ENCODE assay signal across 16 cellular contexts in the genomic region with DNA sequence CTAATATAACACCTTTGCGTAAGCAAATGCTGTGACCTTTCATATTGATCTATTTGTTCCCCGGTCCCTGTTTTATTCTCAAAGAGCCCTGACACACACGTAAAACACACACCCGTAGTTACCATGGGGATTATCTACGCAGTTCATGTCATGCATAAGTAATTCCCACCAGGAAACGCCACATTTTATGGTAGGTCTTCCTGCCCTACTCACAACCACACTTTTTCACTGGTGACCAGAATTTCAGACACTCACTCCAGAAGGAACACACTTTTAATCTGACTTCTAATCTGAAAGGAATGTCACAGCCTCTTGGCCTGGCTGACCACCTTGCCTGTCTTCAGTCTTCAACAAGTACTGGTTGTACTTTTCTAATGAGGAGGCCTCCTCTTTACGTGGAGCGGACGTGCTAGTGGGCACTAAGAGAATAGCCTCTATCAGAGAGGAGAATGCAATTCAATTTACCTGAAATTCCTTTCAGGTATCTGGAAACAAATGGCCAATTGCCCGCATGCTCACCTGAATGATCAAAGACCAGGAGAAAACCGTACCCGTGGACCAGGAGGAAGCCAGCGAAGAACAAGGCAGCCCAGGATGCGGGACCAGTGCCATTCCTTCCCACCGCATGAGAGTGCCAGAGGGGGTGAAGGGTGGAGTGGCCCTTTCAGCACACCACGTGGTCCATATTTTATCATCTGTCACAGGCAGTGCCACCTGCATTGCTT. TPM values are rescaled to one million over a fixed set of nuclear protein-coding genes. Genes with fewer than 3 reads are reported as not detected.
DNase-seq lines count a peak whose midpoint lies in the region; ATAC-seq, FAIRE-seq and TF ChIP-seq lines count a peak whose summit lies in the region.
"Had no signal": no experiment of that assay in that cellular context is flagged by ENCODE, and none has a peak within 500 bp of the region (broad histone marks: within the 10 kb centered on the region; RNA-seq: fewer than 3 reads in every experiment).

No MANE protein-coding gene starts in this region.

- H3K4me1 ChIP-seq in endothelial cell of umbilical vein (ENCODE audit: control insufficient read depth, extremely low read depth, insufficient read depth, low read length) (peaks cover 46% of the 10 kb centered on the region), MM.1S (ENCODE audit: low read length) (no peaks in the 10 kb centered on the region)

- FAIRE-seq in endothelial cell of umbilical vein (lab: Jason Lieb, UNC), result peak; percentile 87
- FAIRE-seq: G401.6 had no signal

- H3K9me3 Mint-ChIP-seq in nephron progenitor cell, result no peaks in the 10 kb centered on the region
- H3K9me3 Mint-ChIP-seq: nephron had no signal

- no peaks in the 10 kb centered on the region for H4K20me1 ChIP-seq in endothelial cell of umbilical vein (replicated peaks; ENCODE audit: control insufficient read depth, extremely low read depth, insufficient read depth, low read length)
- H4K20me1 ChIP-seq in MM.1S (ENCODE audit: insufficient read depth, low read length), result no peaks in the 10 kb centered on the region

- H3K27ac Mint-ChIP-seq in nephron progenitor cell, result peak overlapping the region; percentile 64

- H3K4me2 ChIP-seq in endothelial cell of umbilical vein (ENCODE audit: insufficient read depth, low read length) (peak overlapping the region; percentile 59), MM.1S (ENCODE audit: low read depth, low read length) (no peak overlapping the region)

- DNase-seq in CMK (ENCODE audit: low read depth) (peak; percentile 14), NCI-H526 (lab: John Stamatoyannopoulos, UW) (peak; percentile 78 to 85), endothelial cell of umbilical vein (ENCODE audit: low read depth, low spot score) (peak; percentile 92), nephron progenitor cell (no peak), RWPE1 (ENCODE audit: low spot score) (no peak), MM.1S (no peak), NCI-H2171 treated with DMSO at 0.1 percent for 48 hours (lab: John Stamatoyannopoulos, UW) (no peak)
- DNase-seq: anterior cingulate cortex; NCI-H446 treated with DMSO at 0.1 percent for 48 hours; stimulated activated CD4-positive, alpha-beta T cell treated with anti-CD3 and anti-CD28 coated beads, Interleukin-15, amount 100 ng/mL, for 24 hours; stimulated activated CD8-positive, alpha-beta memory T cell treated with anti-CD3 and anti-CD28 coated beads, Interleukin-4, amount 100 ng/mL, for 48 hours; WERI-Rb-1 had no signal

- intact Hi-C loops in endothelial cell of umbilical vein (cut with micrococcal nuclease), result loop anchor here (1.0 kb wide), 2 partner anchors 26 to 46 kb away; a partner anchor contains a TSS

- H2AFZ ChIP-seq in endothelial cell of umbilical vein (ENCODE audit: low read depth, low read length) (no peak overlapping the region), MM.1S (ENCODE audit: low read length) (no peak overlapping the region)

- no peak overlapping the region for H3K4me3 Mint-ChIP-seq in nephron progenitor cell
- H3K4me3 Mint-ChIP-seq: nephron had no signal

- H3K4me1 Mint-ChIP-seq in nephron progenitor cell, result peaks cover 29% of the 10 kb centered on the region

- no peaks in the 10 kb centered on the region for H3K9me1 ChIP-seq in endothelial cell of umbilical vein (replicated peaks; ENCODE audit: control insufficient read depth, extremely low read depth, insufficient read depth, low read length)

- BruUV-seq in endothelial cell of umbilical vein (replicated peaks; lab: Mats Ljungman, UMichigan), result TSS peak; percentile 71

- TF ChIP-seq POLR2A in endothelial cell of umbilical vein (IDR thresholded peaks at IDR 0.05; ENCODE audit: low read depth, low read length), result no peak

- H3K27ac ChIP-seq in endothelial cell of umbilical vein (ENCODE audit: insufficient read depth, low read depth, low read length) (peak overlapping the region; percentile 99), RWPE1 (no peak overlapping the region), MM.1S (ENCODE audit: low read length) (no peak overlapping the region)
- H3K27ac ChIP-seq: vagina, WERI-Rb-1 had no signal

- H3K27me3 ChIP-seq in endothelial cell of umbilical vein (ENCODE audit: control insufficient read depth in 2 of 2, insufficient read depth in 2 of 2, low read length in 2 of 2), result no peaks in the 10 kb centered on the region
- no peaks in the 10 kb centered on the region for H3K27me3 ChIP-seq in MM.1S (replicated peaks; ENCODE audit: insufficient read depth, low read length)
- H3K27me3 ChIP-seq: vagina had no signal

- H3K9ac ChIP-seq in endothelial cell of umbilical vein (replicated peaks; ENCODE audit: extremely low read depth, insufficient read depth, low read length) (peak overlapping the region; percentile 82), MM.1S (ENCODE audit: low read length) (no peak overlapping the region)

- H3F3A ChIP-seq in MM.1S (ENCODE audit: insufficient read depth, low read length), result no peaks in the 10 kb centered on the region

- CTCF ChIA-PET in endothelial cell of umbilical vein (lab: Charles Lee), result interaction anchor here (0.7 to 2.1 kb wide), 3 partner anchors 15 to 165 kb away, joined by 3 to 5 read pairs (median 3); no protein-coding TSS in a partner anchor
- CTCF ChIA-PET in RWPE1 (lab: Yijun Ruan, JAX), result no interaction called here

- peaks cover 0 to 2% of the 10 kb centered on the region in 2 experiments for H3K36me3 ChIP-seq in endothelial cell of umbilical vein (ENCODE audit: control insufficient read depth in 2 of 2, extremely low read depth in 1 of 2, insufficient read depth in 2 of 2, low read length in 2 of 2)
- H3K36me3 ChIP-seq in MM.1S (replicated peaks; ENCODE audit: insufficient read depth, low read length), result no peaks in the 10 kb centered on the region
- H3K36me3 ChIP-seq: WERI-Rb-1 had no signal

- H3K79me2 ChIP-seq in endothelial cell of umbilical vein (ENCODE audit: control insufficient read depth, insufficient read depth, low read length) (peaks cover 81% of the 10 kb centered on the region), MM.1S (ENCODE audit: low read length) (peaks cover 56% of the 10 kb centered on the region)

- H3K27me3 Mint-ChIP-seq in nephron progenitor cell (ENCODE audit: low read depth, poor library complexity), result peaks cover 3% of the 10 kb centered on the region

- no peaks in the 10 kb centered on the region for H3K9me2 ChIP-seq in MM.1S (replicated peaks; ENCODE audit: insufficient read depth, low read length)

- ATAC-seq in HG02870 (IDR thresholded peaks at IDR 0.05; ENCODE audit: unreplicated experiment), result no peak

- TF ChIP-seq CTCF in endothelial cell of umbilical vein (IDR thresholded peaks at IDR 0.05; ENCODE audit: extremely low read depth in 1 of 2, insufficient read depth in 1 of 2, low read depth in 1 of 2, low read length in 2 of 2), result no peak
- TF ChIP-seq CTCF in nephron progenitor cell (IDR thresholded peaks at IDR 0.05), result no peak
- no peak for TF ChIP-seq CTCF in RWPE1 (conservative IDR thresholded peaks at IDR 0.05; ENCODE audit: low read depth)
- TF ChIP-seq CTCF in MM.1S (IDR thresholded peaks at IDR 0.05; ENCODE audit: low read length), result no peak

- H3K4me3 ChIP-seq in endothelial cell of umbilical vein (replicated peaks in 1 of 3; ENCODE audit: insufficient read depth in 1 of 3, low read depth in 1 of 3, low read length in 3 of 3) (no peak overlapping the region), MM.1S (ENCODE audit: low read length) (no peak overlapping the region)
- H3K4me3 ChIP-seq: vagina had no signal

- POLR2A ChIA-PET in endothelial cell of umbilical vein (lab: Charles Lee) (no interaction called here), RWPE1 (lab: Yijun Ruan, JAX; ENCODE audit: low non-redundant PET) (no interaction called here)

- H3K9me3 ChIP-seq in endothelial cell of umbilical vein (replicated peaks; ENCODE audit: control insufficient read depth, insufficient read depth, low read length) (no peaks in the 10 kb centered on the region), MM.1S (replicated peaks; ENCODE audit: insufficient read depth, low read length) (no peaks in the 10 kb centered on the region)
- H3K9me3 ChIP-seq: vagina had no signal

- H3K36me3 Mint-ChIP-seq in nephron progenitor cell (ENCODE audit: low read depth), result peaks cover 60% of the 10 kb centered on the region

- dilution Hi-C loops in endothelial cell of umbilical vein (cut with MboI; ENCODE audit: extremely low pct_ligation_motif_present, low sequenced_read_pairs), result no loop called here

TF ChIP-seq in endothelial cell of umbilical vein, 7 proteins besides CTCF, POLR2A, EP300 and RAD21:
- TF ChIP-seq EZH2 (IDR thresholded peaks at IDR 0.05; ENCODE audit: borderline replicate concordance, low read depth, low read length, severe bottlenecking) (no peak), POLR2AphosphoS5 (IDR thresholded peaks at IDR 0.05; ENCODE audit: insufficient read depth, low read depth, low read length) (no peak), JUN (IDR thresholded peaks at IDR 0.05; ENCODE audit: borderline replicate concordance, insufficient read depth, insufficient read length, low read depth) (peak; percentile 82), FOS (IDR thresholded peaks at IDR 0.05; ENCODE audit: borderline replicate concordance, insufficient read depth, low read length) (peak; percentile 14), MYC (IDR thresholded peaks at IDR 0.05; ENCODE audit: low read depth, low read length) (no peak), GATA2 (IDR thresholded peaks at IDR 0.05; ENCODE audit: insufficient read depth, insufficient read length, low read depth, low read length) (peak; percentile 94)
- TF ChIP-seq, protein P1, sequence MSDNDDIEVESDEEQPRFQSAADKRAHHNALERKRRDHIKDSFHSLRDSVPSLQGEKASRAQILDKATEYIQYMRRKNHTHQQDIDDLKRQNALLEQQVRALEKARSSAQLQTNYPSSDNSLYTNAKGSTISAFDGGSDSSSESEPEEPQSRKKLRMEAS (IDR thresholded peaks at IDR 0.05; ENCODE audit: insufficient read depth, insufficient read length), result no peak

RNA-seq across cellular contexts. Expression of a gene that starts 46.6 kb away (rescaled TPM):
- total RNA-seq in endothelial cell of umbilical vein, result 79.3 and 81.2 TPM in 2 replicates
- polyA plus RNA-seq in endothelial cell of umbilical vein, result 18.8 and 21.0 TPM in 2 replicates
- 17.3 and 17.6 TPM in 2 replicates for polyA plus RNA-seq in endothelial cell of umbilical vein (2011; cell fraction: cytosol; rRNA removed)
- polyA plus RNA-seq in endothelial cell of umbilical vein (2011; cell fraction: nucleus; rRNA removed), result 30.4 and 31.7 TPM in 2 replicates
- 32.8 and 37.7 TPM in 2 replicates for polyA plus RNA-seq in endothelial cell of umbilical vein (2012)
- 48.2 and 64.0 TPM in 2 replicates for polyA minus RNA-seq in endothelial cell of umbilical vein
- 25.9 TPM for polyA minus RNA-seq in endothelial cell of umbilical vein (2011; cell fraction: cytosol; rRNA and poly(A)+ RNA removed)
- 38.5 and 56.9 TPM in 2 replicates for polyA minus RNA-seq in endothelial cell of umbilical vein (2011; cell fraction: nucleus; rRNA and poly(A)+ RNA removed)

Comparison
In these comparisons a context has a peak if more than half of its experiments do, and no peak if none do; other contexts are left out.
1. DNase-seq: peak in CMK (single experiment), NCI-H526 (2 of 2) and endothelial cell of umbilical vein (single experiment); none in nephron progenitor cell (single experiment), RWPE1 (single experiment), MM.1S (single experiment) and NCI-H2171 treated with DMSO at 0.1 percent for 48 hours (single experiment).